Comparison of ENCODE assay signal across 1 cellular context in genomic region chr17:50365165-50365564, GRCh38.
A peak's percentile ranks its signal among the peaks of the same experiment; 100 is the strongest.
TF ChIP-seq lines count a peak whose summit lies in the region.

No MANE protein-coding gene starts in this region.

TF ChIP-seq in HepG2, 621 proteins besides CTCF, POLR2A, EP300 and RAD21:
- TF ChIP-seq ZNF644 (CRISPR knock-in tag; IDR thresholded peaks at IDR 0.05; ENCODE audit: low read depth) (no peak), TFDP2 (CRISPR knock-in tag; IDR thresholded peaks at IDR 0.05) (no peak), ZNF652 (CRISPR knock-in tag; IDR thresholded peaks at IDR 0.05; ENCODE audit: borderline replicate concordance, low read depth) (peak; percentile 77), ZNF775 (CRISPR knock-in tag; IDR thresholded peaks at IDR 0.05; ENCODE audit: borderline replicate concordance) (no peak), ZNF629 (CRISPR knock-in tag; conservative IDR thresholded peaks at IDR 0.05) (no peak), CEBPG (CRISPR knock-in tag; IDR thresholded peaks at IDR 0.05) (no peak), ZNF567 (CRISPR knock-in tag; IDR thresholded peaks at IDR 0.05; ENCODE audit: borderline replicate concordance) (no peak), MTERF4 (CRISPR knock-in tag; IDR thresholded peaks at IDR 0.05) (no peak), SRF (IDR thresholded peaks at IDR 0.05; ENCODE audit: low read depth, low read length) (no peak)
